ENCODE assay signal across 21 cellular contexts in genomic region chr20:5390719-5391118, GRCh38.
"Had no signal": no experiment of that assay in that cellular context is flagged by ENCODE, and none has a peak within 500 bp of the region (broad histone marks: within the 10 kb centered on the region; RNA-seq: fewer than 3 reads in every experiment).

No MANE protein-coding gene starts in this region.

- H3K27ac Mint-ChIP-seq: dendritic cell treated with granulocyte-macrophage colony-stimulating factor and Interleukin-4, amounts not matched to agents 40 ng/mL and 50 ng/mL, for 4 days; natural killer cell; progenitor cell of endocrine pancreas; stimulated activated effector memory CD8-positive, alpha-beta T cell treated with anti-CD3 and anti-CD28 coated beads, Interleukin-12 subunit alpha, Interleukin-12 subunit beta, amount 100 ng/mL, for 72 hours; type B pancreatic cell had no signal

- ATAC-seq: foreskin keratinocyte; gastroesophageal sphincter; left cardiac atrium; left ventricle myocardium superior; lower lobe of right lung; natural killer cell; sciatic nerve; stimulated activated effector memory CD8-positive, alpha-beta T cell treated with anti-CD3 and anti-CD28 coated beads, Interleukin-12 subunit alpha, Interleukin-12 subunit beta, amount 100 ng/mL, for 72 hours; stimulated activated naive CD8-positive, alpha-beta T cell treated with anti-CD3 and anti-CD28 coated beads, Interleukin-15, Interleukin-2, amounts not matched to agents 100 U/mL and 50 U/mL, for 24 hours had no signal

- H3K36me3 Mint-ChIP-seq: natural killer cell; stimulated activated effector memory CD8-positive, alpha-beta T cell treated with anti-CD3 and anti-CD28 coated beads, Interleukin-12 subunit alpha, Interleukin-12 subunit beta, amount 100 ng/mL, for 72 hours; type B pancreatic cell had no signal

- DNase-seq: effector memory CD4-positive, alpha-beta T cell; foreskin keratinocyte; heart right ventricle; hippocampal formation; left cardiac atrium; left ventricle myocardium superior; lower lobe of right lung; natural killer cell; stimulated activated CD4-positive, alpha-beta T cell treated with anti-CD3 and anti-CD28 coated beads, Interleukin-2, amount 100 ng/mL, for 24 hours; stimulated activated CD4-positive, alpha-beta T cell treated with anti-CD3 and anti-CD28 coated beads, Interleukin-4, amount 100 ng/mL, for 24 hours; stimulated activated naive CD8-positive, alpha-beta T cell treated with anti-CD3 and anti-CD28 coated beads, Interleukin-15, Interleukin-2, amounts not matched to agents 100 U/mL and 50 U/mL, for 24 hours; substantia nigra; testis; tibial artery had no signal

- H3K9me3 Mint-ChIP-seq: dendritic cell treated with granulocyte-macrophage colony-stimulating factor and Interleukin-4, amounts not matched to agents 40 ng/mL and 50 ng/mL, for 4 days; natural killer cell; stimulated activated effector memory CD8-positive, alpha-beta T cell treated with anti-CD3 and anti-CD28 coated beads, Interleukin-12 subunit alpha, Interleukin-12 subunit beta, amount 100 ng/mL, for 72 hours; type B pancreatic cell had no signal

- H3K4me3 Mint-ChIP-seq: dendritic cell treated with granulocyte-macrophage colony-stimulating factor and Interleukin-4, amounts not matched to agents 40 ng/mL and 50 ng/mL, for 4 days; natural killer cell; neural crest cell; stimulated activated effector memory CD8-positive, alpha-beta T cell treated with anti-CD3 and anti-CD28 coated beads, Interleukin-12 subunit alpha, Interleukin-12 subunit beta, amount 100 ng/mL, for 72 hours; type B pancreatic cell had no signal

- H3K4me1 Mint-ChIP-seq: natural killer cell; neural crest cell; stimulated activated effector memory CD8-positive, alpha-beta T cell treated with anti-CD3 and anti-CD28 coated beads, Interleukin-12 subunit alpha, Interleukin-12 subunit beta, amount 100 ng/mL, for 72 hours had no signal
